In genomic region chr3:65226287-65226686, GRCh38 we compare ENCODE assay signal across 33 cellular contexts.
"Had no signal": no experiment of that assay in that cellular context is flagged by ENCODE, and none has a peak within 500 bp of the region (broad histone marks: within the 10 kb centered on the region; RNA-seq: fewer than 3 reads in every experiment).

No MANE protein-coding gene starts in this region.

- ATAC-seq: activated naive CD4-positive, alpha-beta T cell treated with anti-CD3 and anti-CD28 coated beads, Interleukin-2, amount 50 U/mL, for 72 hours; activated naive CD8-positive, alpha-beta T cell treated with anti-CD3 and anti-CD28 coated beads, Interleukin-2, amount 50 U/mL, for 24 hours; activated T-cell treated with anti-CD3 and anti-CD28 coated beads, Interleukin-2, amount 50 U/mL, for 4 hours; activated T-cell treated with anti-CD3 and anti-CD28 coated beads, Interleukin-2, amount 50 U/mL, for 72 hours; activated T-helper 17 cell treated with anti-CD3 and anti-CD28 coated beads, Interleukin-2, amount 50 U/mL, for 72 hours; body of pancreas had no signal

- H3K9me3 ChIP-seq: adrenal gland, ascending aorta, body of pancreas, breast epithelium had no signal

- H3K4me1 ChIP-seq: adrenal gland, ascending aorta, body of pancreas, breast epithelium had no signal

- H3K27ac ChIP-seq: adrenal gland, ascending aorta, body of pancreas, brain microvascular endothelial cell, breast epithelium, cardiac muscle cell had no signal

- H3K36me3 ChIP-seq: adrenal gland, ascending aorta, brain microvascular endothelial cell, breast epithelium, cardiac muscle cell had no signal

- FAIRE-seq: astrocyte, bronchial epithelial cell had no signal

- H3K4me3 ChIP-seq: adrenal gland, ascending aorta, body of pancreas, breast epithelium, cardiac muscle cell had no signal

- H3K27me3 ChIP-seq: adrenal gland, ascending aorta, body of pancreas, brain microvascular endothelial cell, breast epithelium, cardiac muscle cell had no signal

- DNase-seq: activated effector memory CD4-positive, alpha-beta T cell treated with anti-CD3 and anti-CD28 coated beads, Interleukin-2, amount 50 U/mL, for 16 hours; activated effector memory CD4-positive, alpha-beta T cell treated with Interleukin-2 at 50 U/mL for 16 hours; activated gamma-delta T cell; activated gamma-delta T cell treated with Interleukin-2 at 50 U/mL for 16 hours; activated naive CD4-positive, alpha-beta T cell; activated naive CD4-positive, alpha-beta T cell treated with anti-CD3 and anti-CD28 coated beads for 36 hours; activated naive CD4-positive, alpha-beta T cell treated with anti-CD3 and anti-CD28 coated beads, Interleukin-2, amount 10 ng/mL, durations not matched to agents 7 days and 5 days; activated naive CD4-positive, alpha-beta T cell treated with anti-CD3 and anti-CD28 coated beads, Interleukin-2, amount 50 U/mL, for 16 hours; activated naive CD4-positive, alpha-beta T cell treated with Interleukin-2 at 50 U/mL for 16 hours; activated naive CD8-positive, alpha-beta T cell treated with anti-CD3 and anti-CD28 coated beads for 36 hours; activated naive CD8-positive, alpha-beta T cell treated with anti-CD3 and anti-CD28 coated beads, Interleukin-2, amount 10 ng/mL, durations not matched to agents 7 days and 5 days; activated naive CD8-positive, alpha-beta T cell treated with anti-CD3 and anti-CD28 coated beads, Interleukin-2, amount 50 U/mL, for 24 hours; activated T-cell treated with anti-CD3 and anti-CD28 coated beads, Interleukin-2, amount 50 U/mL, for 24 hours; activated T-cell treated with anti-CD3 and anti-CD28 coated beads, Interleukin-2, amount 50 U/mL, for 4 hours; activated T-cell treated with anti-CD3 and anti-CD28 coated beads, Interleukin-2, amount 50 U/mL, for 48 hours; activated T-cell treated with anti-CD3 and anti-CD28 coated beads, Interleukin-2, amount 50 U/mL, for 72 hours; adrenal gland; amniotic stem cell; amygdala; anterior cingulate cortex; aorta; body of pancreas; brain microvascular endothelial cell; caudate nucleus; central memory CD4-positive, alpha-beta T cell; cerebellar nuclear complex had no signal
